Comparison of ENCODE assay signal across 8 cellular contexts in genomic region chr6:153002613-153003293, GRCh38. TPM values are rescaled to one million over a fixed set of nuclear protein-coding genes. Genes with fewer than 3 reads are reported as not detected.
A peak's percentile ranks its signal among the peaks of the same experiment; 100 is the strongest.
DNase-seq lines count a peak whose midpoint lies in the region; ATAC-seq, FAIRE-seq and TF ChIP-seq lines count a peak whose summit lies in the region.

Gene MTRF1L, minus strand, starts transcription at chr6:153002709. Its CDS starts 24 bp downstream, at chr6:153002685.

- FAIRE-seq in urothelium cell line (lab: Jason Lieb, UNC): no peak

- H3K9me3 ChIP-seq in right atrium auricular region: no peaks in the 10 kb centered on the region
- no peaks in the 10 kb centered on the region for H3K9me3 ChIP-seq in psoas muscle

- peaks cover 6% of the 10 kb centered on the region for H3K36me3 ChIP-seq in right atrium auricular region
- H3K36me3 ChIP-seq in psoas muscle (ENCODE audit: insufficient read depth in 1 of 2, low read depth in 1 of 2): peaks cover 0 to 8% of the 10 kb centered on the region in 2 donors

- 0% methylated on average over 45 to 48 of the region's 48 CpGs for WGBS in psoas muscle, 3 donors

- H3K27me3 ChIP-seq in right atrium auricular region (no peaks in the 10 kb centered on the region), psoas muscle (ENCODE audit: insufficient read depth in 3 of 3, low read length in 2 of 3) (no peaks in the 10 kb centered on the region)

- H3K27ac ChIP-seq in right atrium auricular region (peak within 1 kb of the TSS; percentile 90 to 91), psoas muscle (peak within 1 kb of the TSS; percentile 86)

- ATAC-seq in GM18498 (IDR thresholded peaks at IDR 0.05; ENCODE audit: unreplicated experiment) (peak; percentile 95), HG02885 (IDR thresholded peaks at IDR 0.05; ENCODE audit: poor library complexity, unreplicated experiment) (peak; percentile 93), psoas muscle (peak; percentile 98 to 99 (median 99))

- H3K4me3 ChIP-seq in right atrium auricular region (peak within 1 kb of the TSS; percentile 67 to 73), psoas muscle (peak within 1 kb of the TSS; percentile 75)

- intact Hi-C loops in T-helper 2 cell treated with Interferon-gamma antibody and Interleukin-4, amounts not matched to agents 100 ng/mL and 5 ng/mL, for 36 hours (cut with micrococcal nuclease): loop anchor here (1.0 to 10.0 kb wide), 6 partner anchors 20 to 1732 kb away; partner anchors contain the start of genes RMND1, SCAF8 and ZBTB2
- intact Hi-C loops in psoas muscle (cut with DNase I): no loop called here

- H3K4me1 ChIP-seq in right atrium auricular region (peaks cover 0 to 36% of the 10 kb centered on the region in 2 donors), psoas muscle (peaks cover 33% of the 10 kb centered on the region)

- no peak for TF ChIP-seq CTCF in right atrium auricular region (IDR thresholded peaks at IDR 0.05)
- TF ChIP-seq CTCF in psoas muscle (IDR thresholded peaks at IDR 0.05): no peak

- DNase-seq in NCI-H1694 treated with DMSO at 0.1 percent for 48 hours (lab: John Stamatoyannopoulos, UW): peak; percentile 88
- peak; percentile 64 to 95 (median 87) for DNase-seq in anterior cingulate cortex (lab: John Stamatoyannopoulos, UW)
- peak; percentile 96 for DNase-seq in right atrium auricular region (ENCODE audit: low spot score)
- peak; percentile 93 to 96 for DNase-seq in psoas muscle
- peak; percentile 94 for DNase-seq in urothelium cell line (ENCODE audit: low spot score)

RNA-seq across cellular contexts. Expression of gene MTRF1L, which starts in this region (rescaled TPM):
- total RNA-seq in T-helper 2 cell treated with Interferon-gamma antibody and Interleukin-4, amounts not matched to agents 100 ng/mL and 5 ng/mL, for 36 hours: 17.3 and 17.7 TPM in 2 replicates
- total RNA-seq in right atrium auricular region: 10 to 100 TPM; 21.4 to 26.4 TPM
- 10 to 100 TPM; 20.3 to 45.1 (median 24.8) TPM for total RNA-seq in psoas muscle
- polyA plus RNA-seq in psoas muscle: 10 to 100 TPM; 24.2 to 55.9 (median 42.5) TPM

Comparison
In these comparisons a context has a peak if more than half of its experiments do, and no peak if none do; other contexts are left out.
1. Peak in every context shown above with its lines: DNase-seq, ATAC-seq, H3K4me3 ChIP-seq and H3K27ac ChIP-seq.